24 cellular contexts compared by ENCODE assay signal in genomic region chr5:74507596-74507995, GRCh38.
"Had no signal": no experiment of that assay in that cellular context is flagged by ENCODE, and none has a peak within 500 bp of the region (broad histone marks: within the 10 kb centered on the region; RNA-seq: fewer than 3 reads in every experiment).

No MANE protein-coding gene starts in this region.

- H3K4me1 ChIP-seq: esophagus squamous epithelium, gastroesophageal sphincter, lower lobe of right lung, prostate gland, tibial artery had no signal

- H3K27me3 ChIP-seq: esophagus squamous epithelium, gastroesophageal sphincter, heart left ventricle, tibial artery had no signal

- H3K36me3 ChIP-seq: esophagus squamous epithelium, gastroesophageal sphincter, heart left ventricle, lower lobe of right lung, prostate gland, tibial artery had no signal

- H3K9me3 ChIP-seq: esophagus squamous epithelium, gastroesophageal sphincter, heart left ventricle, lower lobe of right lung, prostate gland, tibial artery had no signal

- H3K27ac Mint-ChIP-seq: activated naive CD8-positive, alpha-beta T cell treated with anti-CD3 and anti-CD28 coated beads, Interleukin-2, amount 10 ng/mL, durations not matched to agents 7 days and 5 days; activated T-helper 2 cell treated with anti-CD3 and anti-CD28 coated beads, Interferon-gamma antibody, Interleukin-2, Interleukin-4, amounts not matched to agents 10 μg/mL and 5 μg/mL and 100 μg/mL, durations not matched to agents 14 hours and 24 hours and 36 hours; naive B cell had no signal

- H3K4me3 Mint-ChIP-seq: activated naive CD8-positive, alpha-beta T cell treated with anti-CD3 and anti-CD28 coated beads, Interleukin-2, amount 10 ng/mL, durations not matched to agents 7 days and 5 days; activated T-cell treated with anti-CD3 and anti-CD28 coated beads, Interleukin-2, amount 50 U/mL, for 4 hours had no signal

- H3K9me3 Mint-ChIP-seq: activated naive CD8-positive, alpha-beta T cell treated with anti-CD3 and anti-CD28 coated beads, Interleukin-2, amount 10 ng/mL, durations not matched to agents 7 days and 5 days; activated T-cell treated with anti-CD3 and anti-CD28 coated beads, Interleukin-2, amount 50 U/mL, for 4 hours; activated T-helper 2 cell treated with anti-CD3 and anti-CD28 coated beads, Interferon-gamma antibody, Interleukin-2, Interleukin-4, amounts not matched to agents 10 μg/mL and 5 μg/mL and 100 μg/mL, durations not matched to agents 14 hours and 24 hours and 36 hours; naive B cell had no signal

- H3K4me1 Mint-ChIP-seq: activated naive CD8-positive, alpha-beta T cell treated with anti-CD3 and anti-CD28 coated beads, Interleukin-2, amount 10 ng/mL, durations not matched to agents 7 days and 5 days; naive B cell had no signal

- DNase-seq: activated CD4-positive, alpha-beta T cell treated with anti-CD3 and anti-CD28 coated beads, Interleukin-2, amount 50 U/mL, for 4 hours; activated CD8-positive, alpha-beta memory T cell treated with anti-CD3 and anti-CD28 coated beads for 24 hours; activated CD8-positive, alpha-beta memory T cell treated with anti-CD3 and anti-CD28 coated beads, Interleukin-2, amount 50 U/mL, for 48 hours; activated naive CD4-positive, alpha-beta T cell treated with Interleukin-2 at 50 U/mL for 16 hours; activated naive CD8-positive, alpha-beta T cell treated with anti-CD3 and anti-CD28 coated beads, Interleukin-2, amount 10 ng/mL, durations not matched to agents 7 days and 5 days; activated T-cell treated with anti-CD3 and anti-CD28 coated beads, Interleukin-2, amount 50 U/mL, for 4 hours; amniotic stem cell; cerebellar nuclear complex; esophagus squamous epithelium; heart left ventricle; islet precursor cell; lower lobe of right lung; naive B cell; right cardiac atrium; stimulated activated CD4-positive, alpha-beta T cell treated with anti-CD3 and anti-CD28 coated beads, Interleukin-12 subunit alpha, Interleukin-12 subunit beta, amount 100 ng/mL, for 4 hours; stimulated activated CD4-positive, alpha-beta T cell treated with anti-CD3 and anti-CD28 coated beads, Interleukin-4, amount 100 ng/mL, for 4 hours; stimulated activated naive CD8-positive, alpha-beta T cell treated with anti-CD3 and anti-CD28 coated beads, Interleukin-15, Interleukin-2, amounts not matched to agents 100 U/mL and 50 U/mL, for 24 hours; T-helper 1 cell; tibial artery had no signal

- H3K4me3 ChIP-seq: coronary artery, esophagus squamous epithelium, gastroesophageal sphincter, heart left ventricle, lower lobe of right lung, prostate gland, tibial artery had no signal

- FAIRE-seq: TTC549 had no signal

- H3K27ac ChIP-seq: coronary artery, esophagus squamous epithelium, gastroesophageal sphincter, heart left ventricle, lower lobe of right lung, prostate gland, tibial artery had no signal

- H3K36me3 Mint-ChIP-seq: activated naive CD8-positive, alpha-beta T cell treated with anti-CD3 and anti-CD28 coated beads, Interleukin-2, amount 10 ng/mL, durations not matched to agents 7 days and 5 days; naive B cell had no signal
